ENCODE assay signal across 21 cellular contexts in genomic region chr14:72186461-72187035, GRCh38.
DNase-seq lines count a peak whose midpoint lies in the region; TF ChIP-seq lines count a peak whose summit lies in the region.
"Had no signal": no experiment of that assay in that cellular context is flagged by ENCODE, and none has a peak within 500 bp of the region (broad histone marks: within the 10 kb centered on the region; RNA-seq: fewer than 3 reads in every experiment).

No MANE protein-coding gene starts in this region.

- no peak overlapping the region for H3K23ac ChIP-seq in mesendoderm (ENCODE audit: low read length)

- TF ChIP-seq EP300 in sigmoid colon (IDR thresholded peaks at IDR 0.05): no peak

- no peak overlapping the region for H3K56ac ChIP-seq in mesendoderm (ENCODE audit: low read length)

- no peak overlapping the region for H2BK5ac ChIP-seq in mesendoderm (ENCODE audit: low read length)

- no peak for TF ChIP-seq CTCF in sigmoid colon (IDR thresholded peaks at IDR 0.05)

- H3K4me1 ChIP-seq in sigmoid colon (peaks cover 0 to 26% (median 20%) of the 10 kb centered on the region in 4 donors), mesendoderm (ENCODE audit: control insufficient read depth, low read depth, low read length) (no peaks in the 10 kb centered on the region)
- H3K4me1 ChIP-seq: A549, upper lobe of left lung had no signal

- H2BK120ac ChIP-seq in mesendoderm (ENCODE audit: low read depth, low read length): no peak overlapping the region

- H2AK5ac ChIP-seq in mesendoderm (ENCODE audit: low read length): no peak overlapping the region

- H3K36me3 ChIP-seq in sigmoid colon (no peaks in the 10 kb centered on the region), mesendoderm (ENCODE audit: control insufficient read depth, insufficient read depth, low read length) (no peaks in the 10 kb centered on the region)
- H3K36me3 ChIP-seq: upper lobe of left lung, WERI-Rb-1 had no signal

- H3K27ac ChIP-seq in cingulate gyrus (ENCODE audit: low read depth, low read length): peak overlapping the region; percentile 44
- peak overlapping the region in 3 of 4 donors; percentile 21 to 39 (median 26) for H3K27ac ChIP-seq in sigmoid colon
- H3K27ac ChIP-seq in mesendoderm (ENCODE audit: low read depth, low read length): no peak overlapping the region
- H3K27ac ChIP-seq: A549, upper lobe of left lung, WERI-Rb-1 had no signal

- no peak overlapping the region for H3K4ac ChIP-seq in mesendoderm (ENCODE audit: low read depth, low read length)

- no peak for TF ChIP-seq POLR2A in sigmoid colon (IDR thresholded peaks at IDR 0.05)

- H3K27me3 ChIP-seq in sigmoid colon: no peaks in the 10 kb centered on the region
- no peaks in the 10 kb centered on the region for H3K27me3 ChIP-seq in mesendoderm (ENCODE audit: insufficient read depth, low read length, poor library complexity)
- H3K27me3 ChIP-seq: upper lobe of left lung had no signal

- H3K79me1 ChIP-seq in mesendoderm (ENCODE audit: low read length): no peaks in the 10 kb centered on the region

- H3K18ac ChIP-seq in mesendoderm (ENCODE audit: low read length): no peak overlapping the region

- no peaks in the 10 kb centered on the region for H3K79me2 ChIP-seq in mesendoderm (ENCODE audit: control insufficient read depth, insufficient read depth, low read length)

- H3K4me2 ChIP-seq in mesendoderm (ENCODE audit: low read length): no peak overlapping the region
- H3K4me2 ChIP-seq: A549 had no signal

- no peak overlapping the region for H2BK15ac ChIP-seq in mesendoderm (replicated peaks; ENCODE audit: low read depth)

- no peaks in the 10 kb centered on the region for H3K9me3 ChIP-seq in sigmoid colon
- H3K9me3 ChIP-seq: A549, upper lobe of left lung had no signal

- no peak overlapping the region for H3K9ac ChIP-seq in mesendoderm (ENCODE audit: low read length)

- no peak overlapping the region for H4K8ac ChIP-seq in mesendoderm (ENCODE audit: low read depth, low read length)

- intact Hi-C loops in sigmoid colon (cut with DNase I): no loop called here

- DNase-seq in ELF-1 (ENCODE audit: low read depth, low spot score) (peak; percentile 24), kidney tubule cell (ENCODE audit: low spot score) (peak; percentile 16), sigmoid colon (no peak), NOMO-1 treated with dmso at 0.1 percent for 144 hours (lab: John Stamatoyannopoulos, UW; ENCODE audit: unreplicated experiment) (no peak), mesendoderm (no peak), NCI-H2107 (lab: John Stamatoyannopoulos, UW) (no peak), epidermal melanocyte (ENCODE audit: insufficient read length, low spot score) (no peak)
- DNase-seq: activated CD4-positive, alpha-beta memory T cell treated with anti-CD3 and anti-CD28 coated beads for 36 hours; activated naive CD4-positive, alpha-beta T cell; activated T-cell treated with anti-CD3 and anti-CD28 coated beads, Interleukin-2, amount 50 U/mL, for 1 hour; cortex of kidney; kidney; MM.1S; NCI-H774; stimulated activated CD4-positive, alpha-beta T cell treated with anti-CD3 and anti-CD28 coated beads, Interleukin-1b, Interleukin-23, amount 100 ng/mL, for 48 hours; stimulated activated naive CD4-positive, alpha-beta T cell treated with Interleukin-2 at 50 U/mL for 16 hours; T-helper 1 cell; upper lobe of left lung; WERI-Rb-1 had no signal

- 25 to 42% methylated on average over 4 of the region's 4 CpGs for WGBS in sigmoid colon, 2 donors
- no CpG with 5 or more reads among the region's 4 CpGs for WGBS in mesendoderm (ENCODE audit: extremely low coverage, insufficient coverage, low lambda C conversion rate)

- H3K4me3 ChIP-seq in sigmoid colon (no peak overlapping the region), mesendoderm (ENCODE audit: low read length) (no peak overlapping the region)
- H3K4me3 ChIP-seq: A549, upper lobe of left lung had no signal

- no peak overlapping the region for H4K5ac ChIP-seq in mesendoderm (ENCODE audit: low read length)

Comparison
In these comparisons a context has a peak if more than half of its experiments do, and no peak if none do; other contexts are left out.
1. DNase-seq: peak in ELF-1 (single experiment) and kidney tubule cell (single experiment); none in sigmoid colon (single experiment), NOMO-1 treated with dmso at 0.1 percent for 144 hours (single experiment), mesendoderm (single experiment), NCI-H2107 (single experiment) and epidermal melanocyte (single experiment).